ENCODE assay signal across 10 cellular contexts in genomic region chr2:170817999-170818293, GRCh38. TPM values are rescaled to one million over a fixed set of nuclear protein-coding genes. Genes with fewer than 3 reads are reported as not detected.
DNase-seq lines count a peak whose midpoint lies in the region; ATAC-seq, FAIRE-seq and TF ChIP-seq lines count a peak whose summit lies in the region.
"Had no signal": no experiment of that assay in that cellular context is flagged by ENCODE, and none has a peak within 500 bp of the region (broad histone marks: within the 10 kb centered on the region; RNA-seq: fewer than 3 reads in every experiment).

No MANE protein-coding gene starts in this region.

- peaks cover 77% of the 10 kb centered on the region for H3K4me1 Mint-ChIP-seq in activated naive CD4-positive, alpha-beta T cell treated with anti-CD3 and anti-CD28 coated beads, Interleukin-2, amount 10 ng/mL, durations not matched to agents 7 days and 5 days
- peaks cover 45% of the 10 kb centered on the region for H3K4me1 Mint-ChIP-seq in activated T-helper 1 cell treated with anti-CD3 and anti-CD28 coated beads, Interleukin-12 subunit alpha, Interleukin-12 subunit beta, Interleukin-2, Interleukin-4 antibody, amounts not matched to agents 30 ng/mL and 10 ng/mL and 1 ng/mL, durations not matched to agents 14 hours and 24 hours and 36 hours (ENCODE audit: low read depth)
- peaks cover 42% of the 10 kb centered on the region for H3K4me1 Mint-ChIP-seq in type B pancreatic cell (ENCODE audit: unreplicated experiment)

- TF ChIP-seq CTCF in kidney (IDR thresholded peaks at IDR 0.05; ENCODE audit: borderline replicate concordance, extremely low read depth, insufficient read depth) (no peak), type B pancreatic cell (conservative IDR thresholded peaks at IDR 0.05) (no peak)

- CTCF ChIA-PET in activated naive CD4-positive, alpha-beta T cell treated with anti-CD3 and anti-CD28 coated beads, Interleukin-2, amount 10 ng/mL, durations not matched to agents 7 days and 5 days (lab: Charles Lee), result interaction anchor here (1.2 to 1.4 kb wide), 2 partner anchors 409 to 581 kb away, joined by 3 to 4 read pairs; no protein-coding TSS in a partner anchor

- no peaks in the 10 kb centered on the region for H3K36me3 Mint-ChIP-seq in activated naive CD4-positive, alpha-beta T cell treated with anti-CD3 and anti-CD28 coated beads, Interleukin-2, amount 10 ng/mL, durations not matched to agents 7 days and 5 days
- H3K36me3 Mint-ChIP-seq in activated T-helper 1 cell treated with anti-CD3 and anti-CD28 coated beads, Interleukin-12 subunit alpha, Interleukin-12 subunit beta, Interleukin-2, Interleukin-4 antibody, amounts not matched to agents 30 ng/mL and 10 ng/mL and 1 ng/mL, durations not matched to agents 14 hours and 24 hours and 36 hours (ENCODE audit: low read depth), result peaks cover 5% of the 10 kb centered on the region
- no peaks in the 10 kb centered on the region for H3K36me3 Mint-ChIP-seq in type B pancreatic cell

- peak overlapping the region; percentile 46 to 57 for H3K9ac ChIP-seq in kidney (ENCODE audit: low read length in 2 of 2)

- intact Hi-C loops in activated T-helper 1 cell treated with anti-CD3 and anti-CD28 coated beads, Interleukin-12 subunit alpha, Interleukin-12 subunit beta, Interleukin-2, Interleukin-4 antibody, amounts not matched to agents 30 ng/mL and 10 ng/mL and 1 ng/mL, durations not matched to agents 14 hours and 24 hours and 36 hours (cut with micrococcal nuclease), result loop anchor here (2.0 to 5.0 kb wide), 3 partner anchors 55 to 1284 kb away; partner anchors contain the start of gene DLX2
- intact Hi-C loops in kidney (cut with DNase I), result no loop called here

- H3K27ac Mint-ChIP-seq in activated naive CD4-positive, alpha-beta T cell treated with anti-CD3 and anti-CD28 coated beads, Interleukin-2, amount 10 ng/mL, durations not matched to agents 7 days and 5 days, result peak overlapping the region; percentile 72
- no peak overlapping the region for H3K27ac Mint-ChIP-seq in activated T-helper 1 cell treated with anti-CD3 and anti-CD28 coated beads, Interleukin-12 subunit alpha, Interleukin-12 subunit beta, Interleukin-2, Interleukin-4 antibody, amounts not matched to agents 30 ng/mL and 10 ng/mL and 1 ng/mL, durations not matched to agents 14 hours and 24 hours and 36 hours
- H3K27ac Mint-ChIP-seq in type B pancreatic cell, result peak overlapping the region; percentile 48

- H3K27ac ChIP-seq in kidney (ENCODE audit: low read depth in 2 of 2, low read length in 2 of 2), result no peak overlapping the region
- H3K27ac ChIP-seq: foreskin keratinocyte had no signal

- FAIRE-seq in kidney (lab: Jason Lieb, UNC), result no peak

- no peaks in the 10 kb centered on the region for H3K36me3 ChIP-seq in kidney (ENCODE audit: control insufficient read depth in 1 of 2, insufficient read depth in 2 of 2, low read length in 2 of 2)

- no peak for DNase-seq in activated naive CD4-positive, alpha-beta T cell treated with anti-CD3 and anti-CD28 coated beads, Interleukin-2, amount 10 ng/mL, durations not matched to agents 7 days and 5 days
- DNase-seq in activated naive CD4-positive, alpha-beta T cell (lab: John Stamatoyannopoulos, UW), result no peak
- no peak for DNase-seq in activated T-helper 1 cell treated with anti-CD3 and anti-CD28 coated beads, Interleukin-12 subunit alpha, Interleukin-12 subunit beta, Interleukin-2, Interleukin-4 antibody, amounts not matched to agents 30 ng/mL and 10 ng/mL and 1 ng/mL, durations not matched to agents 14 hours and 24 hours and 36 hours (ENCODE audit: low spot score)
- DNase-seq in kidney, result no peak
- DNase-seq in type B pancreatic cell (ENCODE audit: extremely low spot score, unreplicated experiment), result no peak
- DNase-seq in Ammon's horn (ENCODE audit: low spot score), result no peak
- DNase-seq in UCSD-AML1 (lab: John Stamatoyannopoulos, UW; ENCODE audit: unreplicated experiment), result no peak

- H3K4me3 Mint-ChIP-seq in activated naive CD4-positive, alpha-beta T cell treated with anti-CD3 and anti-CD28 coated beads, Interleukin-2, amount 10 ng/mL, durations not matched to agents 7 days and 5 days, result peak overlapping the region; percentile 67
- H3K4me3 Mint-ChIP-seq in activated T-helper 1 cell treated with anti-CD3 and anti-CD28 coated beads, Interleukin-12 subunit alpha, Interleukin-12 subunit beta, Interleukin-2, Interleukin-4 antibody, amounts not matched to agents 30 ng/mL and 10 ng/mL and 1 ng/mL, durations not matched to agents 14 hours and 24 hours and 36 hours, result peak overlapping the region; percentile 79
- H3K4me3 Mint-ChIP-seq in type B pancreatic cell, result peak overlapping the region; percentile 85

- peak overlapping the region; percentile 67 to 69 for H3K4me3 ChIP-seq in kidney (ENCODE audit: low read length in 2 of 2)

- ATAC-seq in GM21576 (IDR thresholded peaks at IDR 0.05; ENCODE audit: unreplicated experiment), result no peak

- H3K9me3 ChIP-seq in kidney (ENCODE audit: control insufficient read depth in 1 of 2, low read length in 2 of 2), result no peaks in the 10 kb centered on the region

- no peaks in the 10 kb centered on the region for H3K9me3 Mint-ChIP-seq in activated naive CD4-positive, alpha-beta T cell treated with anti-CD3 and anti-CD28 coated beads, Interleukin-2, amount 10 ng/mL, durations not matched to agents 7 days and 5 days
- no peaks in the 10 kb centered on the region for H3K9me3 Mint-ChIP-seq in activated T-helper 1 cell treated with anti-CD3 and anti-CD28 coated beads, Interleukin-12 subunit alpha, Interleukin-12 subunit beta, Interleukin-2, Interleukin-4 antibody, amounts not matched to agents 30 ng/mL and 10 ng/mL and 1 ng/mL, durations not matched to agents 14 hours and 24 hours and 36 hours
- H3K9me3 Mint-ChIP-seq in type B pancreatic cell, result no peaks in the 10 kb centered on the region

- H3K27me3 Mint-ChIP-seq in activated naive CD4-positive, alpha-beta T cell treated with anti-CD3 and anti-CD28 coated beads, Interleukin-2, amount 10 ng/mL, durations not matched to agents 7 days and 5 days, result peaks cover 100% of the 10 kb centered on the region
- peaks cover 93% of the 10 kb centered on the region for H3K27me3 Mint-ChIP-seq in activated T-helper 1 cell treated with anti-CD3 and anti-CD28 coated beads, Interleukin-12 subunit alpha, Interleukin-12 subunit beta, Interleukin-2, Interleukin-4 antibody, amounts not matched to agents 30 ng/mL and 10 ng/mL and 1 ng/mL, durations not matched to agents 14 hours and 24 hours and 36 hours (ENCODE audit: insufficient read depth)
- peaks cover 100% of the 10 kb centered on the region for H3K27me3 Mint-ChIP-seq in type B pancreatic cell

- peaks cover 15 to 21% of the 10 kb centered on the region in 2 donors for H3K4me1 ChIP-seq in kidney (ENCODE audit: control insufficient read depth in 1 of 2, insufficient read depth in 1 of 2, low read depth in 1 of 2, low read length in 2 of 2)

RNA-seq across cellular contexts. Expression of gene GAD1, which starts 1.3 kb away (rescaled TPM):
- total RNA-seq in activated T-helper 1 cell treated with anti-CD3 and anti-CD28 coated beads, Interleukin-12 subunit alpha, Interleukin-12 subunit beta, Interleukin-2, Interleukin-4 antibody, amounts not matched to agents 30 ng/mL and 10 ng/mL and 1 ng/mL, durations not matched to agents 14 hours and 24 hours and 36 hours, result 4.7 and 5.3 TPM in 2 replicates
- 1.1 TPM for total RNA-seq in kidney
- 4.1 TPM for polyA plus RNA-seq in kidney (ENCODE audit: insufficient read depth, low read depth, low replicate concordance)
- 1.7 and 2.2 TPM in 2 replicates for total RNA-seq in type B pancreatic cell (ENCODE audit: low replicate concordance)

RNA-seq across cellular contexts. Expression of gene ERICH2, which starts 47.8 kb away (rescaled TPM):
- total RNA-seq in activated T-helper 1 cell treated with anti-CD3 and anti-CD28 coated beads, Interleukin-12 subunit alpha, Interleukin-12 subunit beta, Interleukin-2, Interleukin-4 antibody, amounts not matched to agents 30 ng/mL and 10 ng/mL and 1 ng/mL, durations not matched to agents 14 hours and 24 hours and 36 hours, result not detected in 2 replicates
- total RNA-seq in kidney (0.91 TPM), type B pancreatic cell (ENCODE audit: low replicate concordance) (not detected in 2 replicates)
- polyA plus RNA-seq in kidney (ENCODE audit: insufficient read depth, low read depth, low replicate concordance), result 4.0 TPM
- total RNA-seq: T-helper 2 cell treated with Interferon-gamma antibody and Interleukin-4, amounts not matched to agents 100 ng/mL and 5 ng/mL, for 36 hours had no signal
